ENCODE assay signal across 7 cellular contexts in the genomic region with DNA sequence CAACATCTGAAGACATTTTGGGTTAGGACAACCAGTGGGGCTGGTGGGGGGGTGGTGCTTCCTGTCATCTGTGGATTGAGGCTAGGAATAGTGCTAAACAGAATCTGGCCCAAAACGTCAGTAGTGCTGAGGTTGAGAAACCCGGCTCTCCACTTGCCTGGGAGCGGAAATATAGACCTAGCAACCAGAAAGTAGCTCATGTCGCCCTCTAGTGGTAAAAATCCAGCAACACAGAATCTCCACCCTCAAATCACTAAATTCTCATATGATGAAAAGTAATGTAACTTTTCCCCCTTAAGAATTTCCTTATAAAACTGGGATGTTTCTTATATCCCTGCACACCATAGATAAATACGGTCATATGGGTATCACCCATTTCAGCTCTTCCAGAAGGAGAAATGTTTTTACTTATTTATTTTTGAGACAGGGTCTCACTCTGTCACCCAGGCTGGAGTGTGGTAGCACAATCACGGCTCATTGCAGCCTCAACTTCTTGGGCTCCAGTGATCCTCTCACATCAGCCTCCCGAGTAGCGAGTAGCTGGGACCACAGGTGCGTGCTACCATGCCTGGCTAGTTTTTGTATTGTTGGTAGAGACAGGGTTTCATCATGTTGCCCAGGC. TPM values are rescaled to one million over a fixed set of nuclear protein-coding genes. Genes with fewer than 3 reads are reported as not detected.
DNase-seq lines count a peak whose midpoint lies in the region; ATAC-seq, FAIRE-seq and TF ChIP-seq lines count a peak whose summit lies in the region.

No MANE protein-coding gene starts in this region.

- ATAC-seq in HG02678 (IDR thresholded peaks at IDR 0.05; ENCODE audit: unreplicated experiment) (peak; percentile 92), sciatic nerve (peak; percentile 96)

- H3K36me3 ChIP-seq in right atrium auricular region: peaks cover 60% of the 10 kb centered on the region

- TF ChIP-seq POLR2A in GM12891 (IDR thresholded peaks at IDR 0.05; ENCODE audit: low read depth, low read length): no peak

- FAIRE-seq in GM12891 (lab: Jason Lieb, UNC): peak; percentile 31

- no peaks in the 10 kb centered on the region for H3K4me1 ChIP-seq in right atrium auricular region

- H3K27ac ChIP-seq in right atrium auricular region: peak overlapping the region in 1 of 2 donors; percentile 23

- no peaks in the 10 kb centered on the region for H3K9me3 ChIP-seq in right atrium auricular region

- no peak overlapping the region for H3K4me3 ChIP-seq in right atrium auricular region

- H3K27me3 ChIP-seq in right atrium auricular region: no peaks in the 10 kb centered on the region

- peak; percentile 79 to 90 for TF ChIP-seq CTCF in right atrium auricular region (IDR thresholded peaks at IDR 0.05)

- DNase-seq in GM12891 (ENCODE audit: insufficient read length, low spot score) (peak; percentile 41), NCI-H1105 (lab: John Stamatoyannopoulos, UW) (peak; percentile 53), SW480 (ENCODE audit: low spot score) (peak; percentile 72), amniotic epithelial cell (ENCODE audit: low read depth) (peak; percentile 73), right atrium auricular region (ENCODE audit: low spot score) (peak; percentile 81), sciatic nerve (ENCODE audit: low spot score) (peak; percentile 78)

- intact Hi-C loops in sciatic nerve (cut with DNase I): loop anchor here (5.0 kb wide), 1 partner anchor 58 kb away; no protein-coding TSS in a partner anchor

TF ChIP-seq in GM12891, 5 proteins besides CTCF, POLR2A, EP300 and RAD21:
- TF ChIP-seq SPI1 (IDR thresholded peaks at IDR 0.05; ENCODE audit: low read depth, low read length): no peak
- TF ChIP-seq PAX5 (IDR thresholded peaks at IDR 0.05; ENCODE audit: insufficient read depth, low read length, severe bottlenecking): no peak
- TF ChIP-seq POU2F2 (IDR thresholded peaks at IDR 0.05; ENCODE audit: low read depth, low read length): no peak
- TF ChIP-seq POLR2AphosphoS5 (IDR thresholded peaks at IDR 0.05; ENCODE audit: low read depth, low read length): no peak
- no peak for TF ChIP-seq TAF1 (IDR thresholded peaks at IDR 0.05; ENCODE audit: low read depth, low read length)

RNA-seq across cellular contexts. Expression of gene ZC3HAV1, which starts 34.4 kb away (rescaled TPM):
- 20.3 TPM for polyA plus RNA-seq in GM12891 (2012; ENCODE audit: low read depth, missing spikeins)
- total RNA-seq in right atrium auricular region (10 to 100 TPM in 1 of 2 donors, 1 to 10 TPM in 1; 8.0 to 15.2 TPM), sciatic nerve (38.2 TPM)

RNA-seq across cellular contexts. Expression of gene ZC3HAV1L, which starts 39.3 kb away (rescaled TPM):
- polyA plus RNA-seq in GM12891 (2012; ENCODE audit: low read depth, missing spikeins): 3.1 TPM
- total RNA-seq in right atrium auricular region (1 to 10 TPM; 7.3 to 9.4 TPM), sciatic nerve (19.7 TPM)
